ENCODE assay signal across 8 cellular contexts in genomic region chr11:121318848-121319834, GRCh38. TPM values are rescaled to one million over a fixed set of nuclear protein-coding genes. Genes with fewer than 3 reads are reported as not detected.
DNase-seq lines count a peak whose midpoint lies in the region; ATAC-seq, FAIRE-seq and TF ChIP-seq lines count a peak whose summit lies in the region.

No MANE protein-coding gene starts in this region.

- no peaks in the 10 kb centered on the region for H3K4me1 ChIP-seq in right lobe of liver

- H3K4me3 Mint-ChIP-seq in type B pancreatic cell = no peak overlapping the region

- no peaks in the 10 kb centered on the region for H3K36me3 ChIP-seq in right lobe of liver

- TF ChIP-seq CTCF in coronary artery (IDR thresholded peaks at IDR 0.05) = peak; percentile 69
- peak; percentile 76 to 89 (median 80) for TF ChIP-seq CTCF in right lobe of liver (IDR thresholded peaks at IDR 0.05)
- peak; percentile 84 for TF ChIP-seq CTCF in type B pancreatic cell (conservative IDR thresholded peaks at IDR 0.05)

- peak; percentile 45 for DNase-seq in ELF-1 (ENCODE audit: low read depth, low spot score)
- DNase-seq in HTR-8/SVneo (ENCODE audit: insufficient read length, low spot score) = peak; percentile 40
- peak; percentile 45 for DNase-seq in RKO (ENCODE audit: low spot score)
- no peak for DNase-seq in coronary artery (ENCODE audit: low spot score)
- no peak for DNase-seq in right lobe of liver
- no peak for DNase-seq in type B pancreatic cell (ENCODE audit: extremely low spot score, unreplicated experiment)
- DNase-seq in effector CD8-positive, alpha-beta T cell (lab: John Stamatoyannopoulos, UW) = no peak

- H3K9me3 Mint-ChIP-seq in type B pancreatic cell = no peaks in the 10 kb centered on the region

- FAIRE-seq in A204.1 (lab: Jason Lieb, UNC) (peak; percentile 53), HTR-8/SVneo (lab: Jason Lieb, UNC) (no peak)

- ATAC-seq in right lobe of liver = peak; percentile 83 to 85 (median 85)

- H3K4me1 Mint-ChIP-seq in type B pancreatic cell (ENCODE audit: unreplicated experiment) = peaks cover 12% of the 10 kb centered on the region

- H3K36me3 Mint-ChIP-seq in type B pancreatic cell = no peaks in the 10 kb centered on the region

- H3K27me3 Mint-ChIP-seq in type B pancreatic cell = peaks cover 7% of the 10 kb centered on the region

- H3K27me3 ChIP-seq in right lobe of liver = no peaks in the 10 kb centered on the region

- 16% methylated on average over 7 of the region's 7 CpGs for WGBS in right lobe of liver (ENCODE audit: insufficient coverage, low coverage, low lambda C conversion rate, missing lambda C conversion rate)

- H3K4me3 ChIP-seq in coronary artery (no peak overlapping the region), right lobe of liver (no peak overlapping the region)

- no peak overlapping the region for H3K27ac Mint-ChIP-seq in type B pancreatic cell

- TF ChIP-seq POLR2A in right lobe of liver (IDR thresholded peaks at IDR 0.05) = no peak

- H3K9me3 ChIP-seq in right lobe of liver = no peaks in the 10 kb centered on the region

- H3K27ac ChIP-seq in coronary artery (no peak overlapping the region), right lobe of liver (no peak overlapping the region)

- intact Hi-C loops in right lobe of liver (cut with DNase I) = no loop called here

RNA-seq across cellular contexts. Expression of gene SC5D, which starts 26.6 kb away (rescaled TPM):
- total RNA-seq in right lobe of liver (100 to 1,000 TPM in 2 of 6 experiments, 10 to 100 TPM in 4; 58.9 to 126 (median 82.1) TPM), type B pancreatic cell (ENCODE audit: low replicate concordance) (43.9 and 48.0 TPM in 2 replicates)

Comparison
In these comparisons a context has a peak if more than half of its experiments do, and no peak if none do; other contexts are left out.
1. DNase-seq: peak in ELF-1 (single experiment), HTR-8/SVneo (single experiment) and RKO (single experiment); none in coronary artery (single experiment), right lobe of liver (0 of 3), type B pancreatic cell (single experiment) and effector CD8-positive, alpha-beta T cell (single experiment).
2. Peak in every context shown above with its lines, with median percentiles within 50 percentile points of each other: CTCF ChIP-seq.